ENCODE assay signal across 8 cellular contexts in genomic region chr16:11667824-11668589, GRCh38. TPM values are rescaled to one million over a fixed set of nuclear protein-coding genes. Genes with fewer than 3 reads are reported as not detected.
DNase-seq lines count a peak whose midpoint lies in the region; ATAC-seq and TF ChIP-seq lines count a peak whose summit lies in the region.

Gene SNN, plus strand, starts transcription at chr16:11668455. Its CDS starts 7,605 bp downstream, at chr16:11676060.

- H3K4me1 ChIP-seq in endocrine pancreas (ENCODE audit: control insufficient read depth, insufficient read depth, low read length), result no peaks in the 10 kb centered on the region

- H3K27me3 ChIP-seq in endocrine pancreas (ENCODE audit: control insufficient read depth, insufficient read depth, low read length), result no peaks in the 10 kb centered on the region

- H3K36me3 ChIP-seq in endocrine pancreas (ENCODE audit: control insufficient read depth, insufficient read depth, low read length), result no peaks in the 10 kb centered on the region

- peak; percentile 76 for DNase-seq in AG10803 (ENCODE audit: low read depth)
- DNase-seq in NOMO-1 treated with DMSO at 0.1 percent for 48 hours (lab: John Stamatoyannopoulos, UW; ENCODE audit: unreplicated experiment), result peak; percentile 72
- peak; percentile 87 for DNase-seq in activated CD8-positive, alpha-beta memory T cell treated with anti-CD3 and anti-CD28 coated beads, Interleukin-2, amount 10 ng/mL, durations not matched to agents 7 days and 5 days
- DNase-seq in mesenteric fat pad (ENCODE audit: low spot score), result peak; percentile 95
- DNase-seq in stimulated activated CD8-positive, alpha-beta memory T cell treated with anti-CD3 and anti-CD28 coated beads, Interleukin-12 subunit alpha, Interleukin-12 subunit beta, amount 100 ng/mL, for 4 hours (ENCODE audit: low read depth), result peak; percentile 76

- CTCF ChIA-PET in activated CD8-positive, alpha-beta memory T cell treated with anti-CD3 and anti-CD28 coated beads, Interleukin-2, amount 10 ng/mL, durations not matched to agents 7 days and 5 days (lab: Charles Lee), result interaction anchor here (2.1 kb wide), 1 partner anchor 136 kb away, joined by 8 read pairs; no protein-coding TSS in a partner anchor

- H3K36me3 Mint-ChIP-seq in activated CD8-positive, alpha-beta memory T cell treated with anti-CD3 and anti-CD28 coated beads, Interleukin-2, amount 10 ng/mL, durations not matched to agents 7 days and 5 days, result no peaks in the 10 kb centered on the region

- H3K9me3 Mint-ChIP-seq in activated CD8-positive, alpha-beta memory T cell treated with anti-CD3 and anti-CD28 coated beads, Interleukin-2, amount 10 ng/mL, durations not matched to agents 7 days and 5 days (ENCODE audit: low read depth), result no peaks in the 10 kb centered on the region

- H3K9me3 ChIP-seq in endocrine pancreas (ENCODE audit: control insufficient read depth, low read length), result no peaks in the 10 kb centered on the region

- H3K4me1 Mint-ChIP-seq in activated CD8-positive, alpha-beta memory T cell treated with anti-CD3 and anti-CD28 coated beads, Interleukin-2, amount 10 ng/mL, durations not matched to agents 7 days and 5 days, result peaks cover 57% of the 10 kb centered on the region

- peak within 1 kb of the TSS; percentile 52 for H3K9ac ChIP-seq in endocrine pancreas (ENCODE audit: control insufficient read depth, insufficient read depth, low read length)

- peak; percentile 61 for ATAC-seq in GM19035 (IDR thresholded peaks at IDR 0.05; ENCODE audit: unreplicated experiment)
- peak; percentile 70 for ATAC-seq in HG03432 (IDR thresholded peaks at IDR 0.05; ENCODE audit: unreplicated experiment)
- ATAC-seq in activated CD8-positive, alpha-beta memory T cell treated with anti-CD3 and anti-CD28 coated beads, Interleukin-2, amount 10 ng/mL, durations not matched to agents 7 days and 5 days, result peak; percentile 95

- TF ChIP-seq CTCF in AG10803 (conservative IDR thresholded peaks at IDR 0.05; ENCODE audit: low read length), result no peak

- H3K27me3 Mint-ChIP-seq in activated CD8-positive, alpha-beta memory T cell treated with anti-CD3 and anti-CD28 coated beads, Interleukin-2, amount 10 ng/mL, durations not matched to agents 7 days and 5 days, result peaks cover 12% of the 10 kb centered on the region

- H3K27ac Mint-ChIP-seq in activated CD8-positive, alpha-beta memory T cell treated with anti-CD3 and anti-CD28 coated beads, Interleukin-2, amount 10 ng/mL, durations not matched to agents 7 days and 5 days, result no peak within 1 kb of the TSS

- peak within 1 kb of the TSS; percentile 71 for H3K4me3 ChIP-seq in AG10803 (ENCODE audit: low read length)
- H3K4me3 ChIP-seq in endocrine pancreas (ENCODE audit: control insufficient read depth, insufficient read depth, low read length), result no peak within 1 kb of the TSS

- peak within 1 kb of the TSS; percentile 64 for H3K4me3 Mint-ChIP-seq in activated CD8-positive, alpha-beta memory T cell treated with anti-CD3 and anti-CD28 coated beads, Interleukin-2, amount 10 ng/mL, durations not matched to agents 7 days and 5 days

RNA-seq across cellular contexts. Expression of gene SNN, which starts in this region (rescaled TPM):
- 1 to 10 TPM; 3.0 to 4.0 TPM for total RNA-seq in activated CD8-positive, alpha-beta memory T cell treated with anti-CD3 and anti-CD28 coated beads, Interleukin-2, amount 10 ng/mL, durations not matched to agents 7 days and 5 days
- total RNA-seq in mesenteric fat pad, result 47.2 TPM
